In genomic region chr4:89134775-89135319, GRCh38 we compare ENCODE assay signal across 12 cellular contexts. TPM values are rescaled to one million over a fixed set of nuclear protein-coding genes. Genes with fewer than 3 reads are reported as not detected.
DNase-seq lines count a peak whose midpoint lies in the region; ATAC-seq and TF ChIP-seq lines count a peak whose summit lies in the region.
"Had no signal": no experiment of that assay in that cellular context is flagged by ENCODE, and none has a peak within 500 bp of the region (broad histone marks: within the 10 kb centered on the region; RNA-seq: fewer than 3 reads in every experiment).

No MANE protein-coding gene starts in this region.

- no peaks in the 10 kb centered on the region for H3K9me3 ChIP-seq in SK-N-SH

- H3K36me3 Mint-ChIP-seq in nephron (ENCODE audit: low read depth), result no peaks in the 10 kb centered on the region
- H3K36me3 Mint-ChIP-seq: CD4-positive, alpha-beta memory T cell had no signal

- H4K20me1 ChIP-seq in SK-N-SH (ENCODE audit: insufficient read depth), result no peaks in the 10 kb centered on the region

- H3K4me1 ChIP-seq in SK-N-SH (ENCODE audit: control insufficient read depth in 1 of 2, insufficient read depth in 2 of 2, low read depth in 1 of 2, low read length in 1 of 2), result no peaks in the 10 kb centered on the region

- no peak for TF ChIP-seq RAD21 in SK-N-SH (IDR thresholded peaks at IDR 0.05; ENCODE audit: low read length)

- peak overlapping the region; percentile 6 to 62; a peak in 3 of 4 replicates for H3K27ac ChIP-seq in SK-N-SH (ENCODE audit: low read depth in 2 of 2, low read length in 1 of 2)

- H3K79me2 ChIP-seq in SK-N-SH (ENCODE audit: insufficient read depth), result no peaks in the 10 kb centered on the region

- H3K27ac Mint-ChIP-seq in nephron, result peak overlapping the region; percentile 49 to 71 (median 67)
- H3K27ac Mint-ChIP-seq: CD4-positive, alpha-beta memory T cell had no signal

- POLR2A ChIA-PET in SK-N-SH (lab: Yijun Ruan, JAX), result no interaction called here

- no peaks in the 10 kb centered on the region for H3K9me3 Mint-ChIP-seq in nephron
- H3K9me3 Mint-ChIP-seq: CD4-positive, alpha-beta memory T cell had no signal

- CTCF ChIA-PET in SK-N-SH (lab: Yijun Ruan, JAX), result interaction anchor here (0.6 kb wide), 1 partner anchor 696 kb away, joined by 3 read pairs; no protein-coding TSS in a partner anchor

- no peak for TF ChIP-seq EP300 in SK-N-SH (IDR thresholded peaks at IDR 0.05; ENCODE audit: borderline replicate concordance in 1 of 2, low read depth in 1 of 2, low read length in 1 of 2)

- no peak for ATAC-seq in GM18873 (IDR thresholded peaks at IDR 0.05; ENCODE audit: low FRiP score, unreplicated experiment)
- no peak for ATAC-seq in HG03342 (IDR thresholded peaks at IDR 0.05; ENCODE audit: unreplicated experiment)

- peaks cover 12% of the 10 kb centered on the region for H3F3A ChIP-seq in SK-N-SH (replicated peaks; ENCODE audit: insufficient read depth)

- H3K4me3 ChIP-seq in AG10803 (ENCODE audit: low read length) (no peak overlapping the region), SK-N-SH (ENCODE audit: low read depth in 2 of 2, low read length in 1 of 2) (no peak overlapping the region), fibroblast of mammary gland (ENCODE audit: control insufficient read depth, low read depth, low read length) (no peak overlapping the region)

- no peaks in the 10 kb centered on the region for H3K27me3 Mint-ChIP-seq in nephron (ENCODE audit: low read depth)

- no peak overlapping the region; the same call in 1 of the 2 replicates for H3K9ac ChIP-seq in SK-N-SH

- no peaks in the 10 kb centered on the region for H3K9me2 ChIP-seq in SK-N-SH

- no peaks in the 10 kb centered on the region for H3K36me3 ChIP-seq in SK-N-SH (replicated peaks in 1 of 2; ENCODE audit: control insufficient read depth in 1 of 2, insufficient read depth in 2 of 2, low read length in 1 of 2)

- H3K4me3 Mint-ChIP-seq in nephron, result no peak overlapping the region
- H3K4me3 Mint-ChIP-seq: CD4-positive, alpha-beta memory T cell had no signal

- H3K4me2 ChIP-seq in SK-N-SH, result 0 out of 2 replicates have a peak overlapping the region, but pooled peaks have one; percentile 10

- peak overlapping the region; percentile 63 for H2AFZ ChIP-seq in SK-N-SH (ENCODE audit: low read depth)

- H3K27me3 ChIP-seq in SK-N-SH (ENCODE audit: insufficient read depth), result no peaks in the 10 kb centered on the region

- 38% methylated on average over 4 of the region's 4 CpGs for WGBS in SK-N-SH (ENCODE audit: low lambda C conversion rate)

- no peak for TF ChIP-seq CTCF in AG10803 (conservative IDR thresholded peaks at IDR 0.05; ENCODE audit: low read length)
- no peak for TF ChIP-seq CTCF in SK-N-SH (IDR thresholded peaks at IDR 0.05)
- TF ChIP-seq CTCF in fibroblast of mammary gland (conservative IDR thresholded peaks at IDR 0.05; ENCODE audit: control insufficient read depth, insufficient read depth, low read depth, low read length), result no peak
- TF ChIP-seq CTCF in nephron (IDR thresholded peaks at IDR 0.05; ENCODE audit: unreplicated experiment in 3 of 3), result no peak

- DNase-seq in AG10803 (ENCODE audit: low read depth) (peak; percentile 89), SK-N-SH (no peak), fibroblast of mammary gland (ENCODE audit: low read depth) (peak; percentile 88), DMS153 treated with DMSO at 0.1 percent for 48 hours (lab: John Stamatoyannopoulos, UW; ENCODE audit: unreplicated experiment) (no peak), cerebellar nuclear complex (lab: John Stamatoyannopoulos, UW) (no peak)
- DNase-seq: CD4-positive, alpha-beta memory T cell; NK-92 treated with Interleukin-12 subunit alpha and Interleukin-12 subunit beta, amount 100 ng/mL, for 24 hours; stimulated activated CD4-positive, alpha-beta T cell treated with anti-CD3 and anti-CD28 coated beads, Interleukin-12 subunit alpha, Interleukin-12 subunit beta, amount 100 ng/mL, for 4 hours; stimulated activated naive CD4-positive, alpha-beta T cell treated with Interleukin-2 at 50 U/mL for 16 hours had no signal

- no peaks in the 10 kb centered on the region for H3K4me1 Mint-ChIP-seq in nephron

TF ChIP-seq in SK-N-SH, 30 proteins besides CTCF, POLR2A, EP300 and RAD21:
- TF ChIP-seq RCOR1 (IDR thresholded peaks at IDR 0.05; ENCODE audit: low read length) (no peak), ZBTB33 (IDR thresholded peaks at IDR 0.05; ENCODE audit: borderline replicate concordance, low read depth) (no peak), USF1 (IDR thresholded peaks at IDR 0.05; ENCODE audit: borderline replicate concordance, low read depth) (peak; percentile 77; the same call in 1 of the 2 replicates), YY1 (IDR thresholded peaks at IDR 0.05; ENCODE audit: low read depth) (no peak), EZH2phosphoT487 (IDR thresholded peaks at IDR 0.05; ENCODE audit: borderline replicate concordance, low read depth) (no peak), GABPA (IDR thresholded peaks at IDR 0.05; ENCODE audit: low read depth) (no peak), MEF2A (IDR thresholded peaks at IDR 0.05; ENCODE audit: borderline replicate concordance, low read depth) (no peak)
- TF ChIP-seq, protein P1, sequence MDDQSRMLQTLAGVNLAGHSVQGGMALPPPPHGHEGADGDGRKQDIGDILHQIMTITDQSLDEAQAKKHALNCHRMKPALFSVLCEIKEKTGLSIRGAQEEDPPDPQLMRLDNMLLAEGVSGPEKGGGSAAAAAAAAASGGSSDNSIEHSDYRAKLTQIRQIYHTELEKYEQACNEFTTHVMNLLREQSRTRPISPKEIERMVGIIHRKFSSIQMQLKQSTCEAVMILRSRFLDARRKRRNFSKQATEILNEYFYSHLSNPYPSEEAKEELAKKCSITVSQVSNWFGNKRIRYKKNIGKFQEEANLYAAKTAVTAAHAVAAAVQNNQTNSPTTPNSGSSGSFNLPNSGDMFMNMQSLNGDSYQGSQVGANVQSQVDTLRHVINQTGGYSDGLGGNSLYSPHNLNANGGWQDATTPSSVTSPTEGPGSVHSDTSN (IDR thresholded peaks at IDR 0.05), result no peak

RNA-seq across cellular contexts. Expression of gene TIGD2, which starts 23.5 kb away (rescaled TPM):
- polyA plus RNA-seq in SK-N-SH (2012; rRNA removed), result 0.84 and 0.96 TPM in 2 replicates
- polyA plus RNA-seq in SK-N-SH (2012; cell fraction: cytosol; rRNA removed), result 1.3 and 1.5 TPM in 2 replicates
- 0.40 and 0.61 TPM in 2 replicates for polyA plus RNA-seq in SK-N-SH (2012; cell fraction: nucleus; rRNA removed)

Comparison
In these comparisons a context has a peak if more than half of its experiments do, and no peak if none do; other contexts are left out.
1. DNase-seq: peak in AG10803 (single experiment) and fibroblast of mammary gland (single experiment); none in SK-N-SH (single experiment), DMS153 treated with DMSO at 0.1 percent for 48 hours (single experiment) and cerebellar nuclear complex (0 of 2).